Comparison of ENCODE assay signal across 18 cellular contexts in the genomic region with DNA sequence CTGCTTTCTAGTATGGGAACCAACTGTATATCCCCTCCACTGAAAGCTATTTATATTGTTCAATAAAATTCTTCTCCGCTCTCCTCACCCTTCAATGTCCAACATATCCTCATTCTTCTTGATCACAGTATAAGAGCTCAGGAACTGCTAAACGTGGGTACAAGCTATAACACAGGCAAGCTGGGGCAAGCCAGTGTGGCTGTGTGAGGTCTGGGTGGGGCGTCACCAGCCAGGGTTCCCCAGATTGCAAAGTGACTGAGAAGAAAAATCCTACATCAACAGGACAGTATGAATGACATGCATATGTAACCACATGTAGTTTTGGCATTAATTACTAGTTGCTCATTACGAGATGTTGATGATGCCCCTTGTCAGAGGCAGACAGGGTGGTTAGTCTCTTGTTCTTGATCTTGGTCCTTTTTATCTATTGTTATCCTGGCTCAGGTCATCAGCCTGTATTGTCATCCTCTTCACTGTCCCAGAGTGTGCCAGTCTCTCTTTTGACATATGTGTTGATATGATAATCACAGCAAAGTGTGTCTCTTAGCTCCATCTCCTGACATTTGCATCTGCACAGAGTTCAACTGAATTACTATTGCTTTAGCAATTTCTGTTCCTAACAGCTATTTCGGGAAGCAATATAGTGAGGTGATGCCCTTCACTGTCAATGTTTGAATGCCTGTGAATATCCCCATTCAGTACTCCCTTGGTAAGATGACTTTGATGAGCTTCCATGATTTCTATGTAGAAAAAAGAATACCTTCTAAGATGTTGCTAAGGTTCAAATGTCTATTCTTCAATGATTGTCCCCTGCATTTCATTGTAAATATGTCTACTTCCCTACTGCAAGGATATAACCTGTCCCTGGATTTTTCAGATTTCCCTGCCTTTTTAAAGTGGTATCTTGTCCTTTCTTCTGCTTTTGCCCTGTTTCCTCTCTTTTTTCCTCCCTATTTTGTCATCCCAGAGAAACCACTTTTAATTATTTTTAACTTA.
A peak's percentile ranks its signal among the peaks of the same experiment; 100 is the strongest.
DNase-seq lines count a peak whose midpoint lies in the region; FAIRE-seq and TF ChIP-seq lines count a peak whose summit lies in the region.
"Had no signal": no experiment of that assay in that cellular context is flagged by ENCODE, and none has a peak within 500 bp of the region (broad histone marks: within the 10 kb centered on the region; RNA-seq: fewer than 3 reads in every experiment).

No MANE protein-coding gene starts in this region.

- H2AFZ ChIP-seq in osteoblast (ENCODE audit: low read length), result no peak overlapping the region
- no peak overlapping the region for H2AFZ ChIP-seq in GM23248

- H3K4me1 ChIP-seq in osteoblast (ENCODE audit: insufficient read depth, low read length) (no peaks in the 10 kb centered on the region), GM23248 (ENCODE audit: insufficient read depth) (no peaks in the 10 kb centered on the region)
- H3K4me1 ChIP-seq: A549, Caco-2, HAP-1 had no signal

- H3K79me2 ChIP-seq in osteoblast (ENCODE audit: insufficient read depth, low read length) (no peaks in the 10 kb centered on the region), GM23248 (ENCODE audit: insufficient read depth) (no peaks in the 10 kb centered on the region)

- peak; percentile 60 for FAIRE-seq in D721Med (lab: Jason Lieb, UNC)
- FAIRE-seq: A549, GM12878 had no signal

- no peak overlapping the region for H3K27ac ChIP-seq in epithelial cell of prostate
- no peak overlapping the region for H3K27ac ChIP-seq in osteoblast (ENCODE audit: low read depth, low read length)
- H3K27ac ChIP-seq in GM23248, result no peak overlapping the region
- H3K27ac ChIP-seq: 22Rv1, A549, C4-2B had no signal

- H3K9me2 ChIP-seq in GM23248 (ENCODE audit: insufficient read depth), result no peaks in the 10 kb centered on the region

- TF ChIP-seq CTCF in D721Med (IDR thresholded peaks at IDR 0.05; ENCODE audit: insufficient read depth, missing control alignments) (no peak), osteoblast (IDR thresholded peaks at IDR 0.05; ENCODE audit: extremely low read depth, low read depth, low read length) (no peak)

- H3K9me3 ChIP-seq in osteoblast (ENCODE audit: low read depth, low read length) (no peaks in the 10 kb centered on the region), GM23248 (ENCODE audit: low read depth) (no peaks in the 10 kb centered on the region)
- H3K9me3 ChIP-seq: A549, Caco-2, HAP-1 had no signal

- in situ Hi-C loops in GM23248 (cut with MboI), result no loop called here

- H3K4me2 ChIP-seq in osteoblast (ENCODE audit: insufficient read depth, low read length) (no peak overlapping the region), GM23248 (ENCODE audit: unreplicated experiment) (no peak overlapping the region)
- H3K4me2 ChIP-seq: A549 had no signal

- DNase-seq in DMS 273 (lab: John Stamatoyannopoulos, UW; ENCODE audit: unreplicated experiment) (peak; percentile 40), DMS 273 treated with DMSO at 0.1 percent for 48 hours (lab: John Stamatoyannopoulos, UW) (no peak), D721Med (ENCODE audit: insufficient read length, low spot score) (no peak), epithelial cell of prostate (ENCODE audit: low read depth, low spot score) (peak; percentile 8), osteoblast (ENCODE audit: insufficient read length, low spot score, missing footprints) (peak; percentile 25), cardiac septum (ENCODE audit: low spot score) (no peak), GM23248 (no peak)
- DNase-seq: AML-193; Caco-2; CD4-positive, alpha-beta T cell; DMS53; DND-41; EL had no signal

- H3K36me3 ChIP-seq in osteoblast (ENCODE audit: insufficient read depth, low read length) (no peaks in the 10 kb centered on the region), GM23248 (ENCODE audit: low read depth) (no peaks in the 10 kb centered on the region)
- H3K36me3 ChIP-seq: HAP-1 had no signal

- H3K9ac ChIP-seq in GM23248, result no peak overlapping the region

- no peaks in the 10 kb centered on the region for H4K20me1 ChIP-seq in osteoblast (ENCODE audit: insufficient read depth, low read length)
- no peaks in the 10 kb centered on the region for H4K20me1 ChIP-seq in GM23248 (ENCODE audit: insufficient read depth)

- no peaks in the 10 kb centered on the region for H3F3A ChIP-seq in GM23248 (ENCODE audit: insufficient read depth)

- H3K4me3 ChIP-seq in osteoblast (ENCODE audit: insufficient read depth, low read length) (no peak overlapping the region), GM23248 (no peak overlapping the region)
- H3K4me3 ChIP-seq: A549, GM12878, HAP-1 had no signal

- 28 to 29% methylated on average over 5 of the region's 5 CpGs for WGBS in GM23248 (ENCODE audit: low coverage in 1 of 2, low lambda C conversion rate in 2 of 2, missing lambda C conversion rate in 2 of 2), 2 experiments

- intact Hi-C loops in cardiac septum (cut with DNase I), result no loop called here

- H3K27me3 ChIP-seq in osteoblast (ENCODE audit: insufficient read depth, low read length) (no peaks in the 10 kb centered on the region), GM23248 (replicated peaks; ENCODE audit: insufficient read depth) (0 out of 2 replicates have a peak, but pooled peaks cover 4% of the 10 kb centered on the region)

Comparison
In these comparisons a context has a peak if more than half of its experiments do, and no peak if none do; other contexts are left out.
1. DNase-seq: peak in DMS 273 (single experiment), epithelial cell of prostate (single experiment) and osteoblast (single experiment); none in DMS 273 treated with DMSO at 0.1 percent for 48 hours (single experiment), D721Med (single experiment), cardiac septum (single experiment) and GM23248 (single experiment).